18 cellular contexts compared by ENCODE assay signal in the genomic region with DNA sequence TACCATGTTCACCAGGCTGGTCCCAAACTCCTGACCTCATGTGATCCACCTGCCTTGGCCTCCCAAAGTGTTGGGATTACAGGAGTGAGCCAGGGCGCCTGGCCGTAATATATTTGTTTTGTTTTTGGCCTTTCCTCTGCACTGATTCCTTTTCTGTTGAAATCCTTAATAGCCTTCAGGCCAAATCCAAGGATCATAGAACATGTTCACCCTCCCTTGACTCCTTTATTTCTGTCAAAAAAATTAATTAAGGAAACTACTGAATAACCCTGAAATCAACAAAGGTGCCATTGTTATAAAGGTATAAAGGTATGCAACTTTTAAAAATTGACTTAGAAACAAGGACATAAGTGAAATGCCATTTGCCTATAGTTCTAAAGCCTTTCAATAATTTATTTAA. TPM values are rescaled to one million over a fixed set of nuclear protein-coding genes. Genes with fewer than 3 reads are reported as not detected.
DNase-seq lines count a peak whose midpoint lies in the region; ATAC-seq, FAIRE-seq and TF ChIP-seq lines count a peak whose summit lies in the region.
"Had no signal": no experiment of that assay in that cellular context is flagged by ENCODE, and none has a peak within 500 bp of the region (broad histone marks: within the 10 kb centered on the region; RNA-seq: fewer than 3 reads in every experiment).

No MANE protein-coding gene starts in this region.

- no peak overlapping the region for H3K4me3 Mint-ChIP-seq in Calu3 (ENCODE audit: low read depth, unreplicated experiment)
- peak overlapping the region; percentile 44 for H3K4me3 Mint-ChIP-seq in activated T-helper 17 cell treated with anti-CD3 and anti-CD28 coated beads, Interleukin-2, amount 50 U/mL, for 72 hours

- 97% methylated on average over 2 of the region's 2 CpGs for WGBS in SK-N-SH (ENCODE audit: low lambda C conversion rate)
- 94% methylated on average over 2 of the region's 2 CpGs for whole genome bisulfite sequencing in prostate gland

- H3K4me2 ChIP-seq in SK-N-SH (peak overlapping the region; percentile 64; the same call in 1 of the 2 replicates), keratinocyte (ENCODE audit: control insufficient read depth, extremely low read depth, insufficient read depth, low read depth, low read length) (no peak overlapping the region)
- H3K4me2 ChIP-seq: PC-9 had no signal

- TF ChIP-seq CTCF in SK-N-SH (IDR thresholded peaks at IDR 0.05) (no peak), Calu3 (IDR thresholded peaks at IDR 0.05; ENCODE audit: unreplicated experiment) (no peak), keratinocyte (optimal IDR thresholded peaks at IDR 0.05 in 1 of 3, IDR thresholded peaks at IDR 0.05 in 1 of 3, conservative IDR thresholded peaks at IDR 0.05 in 1 of 3; ENCODE audit: extremely low read depth in 1 of 3, insufficient read depth in 2 of 3, low read length in 3 of 3) (no peak), prostate gland (IDR thresholded peaks at IDR 0.05) (no peak)

- no peaks in the 10 kb centered on the region for H3K27me3 Mint-ChIP-seq in Calu3 (ENCODE audit: unreplicated experiment)
- peaks cover 7% of the 10 kb centered on the region for H3K27me3 Mint-ChIP-seq in activated T-helper 17 cell treated with anti-CD3 and anti-CD28 coated beads, Interleukin-2, amount 50 U/mL, for 72 hours

- H3K4me1 ChIP-seq in SK-N-SH (ENCODE audit: control insufficient read depth in 1 of 2, insufficient read depth in 2 of 2, low read depth in 1 of 2, low read length in 1 of 2) (peaks cover 20 to 21% of the 10 kb centered on the region in 2 experiments; a peak in 3 of 4 replicates), keratinocyte (ENCODE audit: control insufficient read depth, extremely low read depth, insufficient read depth, low read length) (peaks cover 49% of the 10 kb centered on the region), prostate gland (replicated peaks) (no peaks in the 10 kb centered on the region)

- no TSS peak for BruUV-seq in Calu3 (replicated peaks; lab: Mats Ljungman, UMichigan)

- H3K9me1 ChIP-seq in keratinocyte (ENCODE audit: control insufficient read depth, extremely low read depth, insufficient read depth, low read length): no peaks in the 10 kb centered on the region

- DNase-seq in SK-N-SH (no peak), Calu3 (no peak), keratinocyte (ENCODE audit: low read depth, low spot score) (no peak), prostate gland (ENCODE audit: low spot score) (no peak), posterior vena cava (ENCODE audit: low spot score) (no peak)
- DNase-seq: COR-L47, MV-4-11, NCI-H1694 treated with DMSO at 0.1 percent for 48 hours, NCI-H226, NCI-H524, PC-9 had no signal

- no peaks in the 10 kb centered on the region for H3K9me2 ChIP-seq in SK-N-SH

- dilution Hi-C loops in keratinocyte (cut with MboI; ENCODE audit: extremely low pct_ligation_motif_present, low sequenced_read_pairs): no loop called here

- intact Hi-C loops in Calu3 (cut with micrococcal nuclease; ENCODE audit: unreplicated experiment): no loop called here
- intact Hi-C loops in prostate gland (cut with DNase I): no loop called here
- intact Hi-C loops in posterior vena cava (cut with DNase I): no loop called here

- no peak for FAIRE-seq in keratinocyte (lab: Jason Lieb, UNC)
- FAIRE-seq: G401.6, H54 had no signal

- H2AFZ ChIP-seq in SK-N-SH (ENCODE audit: low read depth) (peak overlapping the region; percentile 79; the same call in 1 of the 2 replicates), keratinocyte (ENCODE audit: control insufficient read depth, low read length) (no peak overlapping the region)
- H2AFZ ChIP-seq: PC-9 had no signal

- ATAC-seq in SK-N-SH treated with all-trans-retinoic acid at 6 μM for 48 hours (no peak), HG02759 (IDR thresholded peaks at IDR 0.05; ENCODE audit: unreplicated experiment) (no peak)
- no peak for ATAC-seq in activated T-helper 17 cell treated with anti-CD3 and anti-CD28 coated beads, Interleukin-2, amount 50 U/mL, for 72 hours (replicated peaks)

- H3K27ac ChIP-seq in SK-N-SH (ENCODE audit: low read depth in 2 of 2, low read length in 1 of 2) (peak overlapping the region in 1 of 2 experiments; percentile 91; a peak in 2 of 4 replicates), keratinocyte (ENCODE audit: control insufficient read depth, insufficient read depth, low read length) (peak overlapping the region; percentile 86), prostate gland (no peak overlapping the region)
- H3K27ac ChIP-seq: 22Rv1, PC-9, RWPE1 had no signal

- TF ChIP-seq EP300 in SK-N-SH (IDR thresholded peaks at IDR 0.05; ENCODE audit: borderline replicate concordance in 1 of 2, low read depth in 1 of 2, low read length in 1 of 2): no peak

- no peaks in the 10 kb centered on the region for H3K36me3 Mint-ChIP-seq in Calu3 (ENCODE audit: insufficient read depth, unreplicated experiment)
- no peaks in the 10 kb centered on the region for H3K36me3 Mint-ChIP-seq in activated T-helper 17 cell treated with anti-CD3 and anti-CD28 coated beads, Interleukin-2, amount 50 U/mL, for 72 hours (ENCODE audit: low read depth)

- POLR2A ChIA-PET in SK-N-SH (lab: Yijun Ruan, JAX): no interaction called here

- H3K27me3 ChIP-seq in SK-N-SH (ENCODE audit: insufficient read depth) (no peaks in the 10 kb centered on the region), keratinocyte (ENCODE audit: control insufficient read depth, extremely low read depth, insufficient read depth, low read length) (no peaks in the 10 kb centered on the region), prostate gland (replicated peaks; ENCODE audit: insufficient read depth) (no peaks in the 10 kb centered on the region)

- TF ChIP-seq POLR2A in prostate gland (IDR thresholded peaks at IDR 0.05): no peak

- no peak overlapping the region for H3K4me3 ChIP-seq in SK-N-SH (ENCODE audit: low read depth in 2 of 2, low read length in 1 of 2)
- no peak overlapping the region for H3K4me3 ChIP-seq in keratinocyte (ENCODE audit: control insufficient read depth in 2 of 3, extremely low read depth in 1 of 3, insufficient read depth in 2 of 3, low read depth in 1 of 3, low read length in 3 of 3)
- H3K4me3 ChIP-seq in prostate gland: no peak overlapping the region
- H3K4me3 ChIP-seq: PC-9 had no signal

- peak overlapping the region; percentile 43 for H3K27ac Mint-ChIP-seq in Calu3 (ENCODE audit: unreplicated experiment)
- H3K27ac Mint-ChIP-seq in activated T-helper 17 cell treated with anti-CD3 and anti-CD28 coated beads, Interleukin-2, amount 50 U/mL, for 72 hours: peak overlapping the region; percentile 42

- no peaks in the 10 kb centered on the region for H3K36me3 ChIP-seq in SK-N-SH (replicated peaks in 1 of 2; ENCODE audit: control insufficient read depth in 1 of 2, insufficient read depth in 2 of 2, low read length in 1 of 2)
- no peaks in the 10 kb centered on the region for H3K36me3 ChIP-seq in keratinocyte (ENCODE audit: control insufficient read depth in 2 of 2, extremely low read depth in 1 of 2, insufficient read depth in 2 of 2, low read length in 2 of 2)
- no peaks in the 10 kb centered on the region for H3K36me3 ChIP-seq in prostate gland

- H3K9me3 Mint-ChIP-seq in Calu3 (ENCODE audit: low read depth, unreplicated experiment): no peaks in the 10 kb centered on the region
- H3K9me3 Mint-ChIP-seq in activated T-helper 17 cell treated with anti-CD3 and anti-CD28 coated beads, Interleukin-2, amount 50 U/mL, for 72 hours: no peaks in the 10 kb centered on the region

- H3K4me1 Mint-ChIP-seq in Calu3 (ENCODE audit: low read depth, unreplicated experiment): peaks cover 56% of the 10 kb centered on the region
- H3K4me1 Mint-ChIP-seq in activated T-helper 17 cell treated with anti-CD3 and anti-CD28 coated beads, Interleukin-2, amount 50 U/mL, for 72 hours: peaks cover 29% of the 10 kb centered on the region

- CTCF ChIA-PET in SK-N-SH (lab: Yijun Ruan, JAX) (interaction anchor here (3.1 kb wide), 1 partner anchor 28 kb away, joined by 16 read pairs; no protein-coding TSS in a partner anchor), Calu3 (lab: Charles Lee) (interaction anchor here (2.4 kb wide), 1 partner anchor 28 kb away, joined by 9 read pairs; no protein-coding TSS in a partner anchor)

- no peak overlapping the region for H3K9ac ChIP-seq in SK-N-SH
- H3K9ac ChIP-seq in keratinocyte (ENCODE audit: control insufficient read depth, extremely low read depth, insufficient read depth, low read length): no peak overlapping the region

- TF ChIP-seq RAD21 in SK-N-SH (IDR thresholded peaks at IDR 0.05; ENCODE audit: low read length): no peak

- H4K20me1 ChIP-seq in SK-N-SH (ENCODE audit: insufficient read depth) (no peaks in the 10 kb centered on the region), keratinocyte (ENCODE audit: control insufficient read depth, extremely low read depth, insufficient read depth, low read length) (no peaks in the 10 kb centered on the region)

- peaks cover 23% of the 10 kb centered on the region for H3F3A ChIP-seq in SK-N-SH (replicated peaks; ENCODE audit: insufficient read depth)

- H3K9me3 ChIP-seq in SK-N-SH: no peaks in the 10 kb centered on the region
- H3K9me3 ChIP-seq in keratinocyte (ENCODE audit: control insufficient read depth, low read depth, low read length): no peaks in the 10 kb centered on the region
- H3K9me3 ChIP-seq in prostate gland: no peaks in the 10 kb centered on the region

- H3K79me2 ChIP-seq in SK-N-SH (ENCODE audit: insufficient read depth) (no peaks in the 10 kb centered on the region), keratinocyte (ENCODE audit: control insufficient read depth, insufficient read depth, low read length) (no peaks in the 10 kb centered on the region)

RNA-seq across cellular contexts. Expression of a gene that starts 15.5 kb away (rescaled TPM):
- polyA plus RNA-seq in SK-N-SH (2012; rRNA removed) (29.0 and 37.4 TPM in 2 replicates), keratinocyte (40.5 to 64.6 TPM (median 44.2 TPM) in 3 replicates)
- 44.9 and 56.9 TPM in 2 replicates for polyA plus RNA-seq in SK-N-SH (2012; cell fraction: cytosol; rRNA removed)
- polyA plus RNA-seq in SK-N-SH (2012; cell fraction: nucleus; rRNA removed): 10.1 and 17.6 TPM in 2 replicates
- total RNA-seq in Calu3 (2022) (58.1 and 64.8 TPM in 2 replicates), prostate gland (10 to 100 TPM; 11.9 to 14.7 TPM), posterior vena cava (10 to 100 TPM; 22.1 to 23.7 TPM)
- 10 to 100 TPM; 21.6 to 27.9 TPM for total RNA-seq in activated T-helper 17 cell treated with anti-CD3 and anti-CD28 coated beads, Interleukin-2, amount 50 U/mL, for 72 hours
- 143 TPM for polyA plus RNA-seq in keratinocyte (2011; ENCODE audit: low read depth)
- polyA plus RNA-seq in keratinocyte (2011; cell fraction: cytosol; rRNA removed): 44.0 and 74.3 TPM in 2 replicates
- polyA plus RNA-seq in keratinocyte (2011; cell fraction: nucleus; rRNA removed): 30.9 and 38.6 TPM in 2 replicates
- polyA plus RNA-seq in keratinocyte (2012; ENCODE audit: low replicate concordance): 37.1 and 66.7 TPM in 2 replicates
- 30.9 to 60.7 TPM (median 30.9 TPM) in 3 replicates for polyA minus RNA-seq in keratinocyte
- 71.0 TPM for polyA minus RNA-seq in keratinocyte (2011; cell fraction: cytosol; rRNA and poly(A)+ RNA removed)
- polyA minus RNA-seq in keratinocyte (2011; cell fraction: nucleus; rRNA and poly(A)+ RNA removed): 30.6 and 42.5 TPM in 2 replicates

RNA-seq across cellular contexts. Expression of a gene that starts 41.7 kb away (rescaled TPM):
- 30.7 and 39.8 TPM in 2 replicates for polyA plus RNA-seq in SK-N-SH (2012; rRNA removed)
- polyA plus RNA-seq in SK-N-SH (2012; cell fraction: cytosol; rRNA removed): 42.8 and 60.8 TPM in 2 replicates
- polyA plus RNA-seq in SK-N-SH (2012; cell fraction: nucleus; rRNA removed): 21.6 and 31.7 TPM in 2 replicates
- total RNA-seq in Calu3 (2022): 37.0 and 39.2 TPM in 2 replicates
- total RNA-seq in activated T-helper 17 cell treated with anti-CD3 and anti-CD28 coated beads, Interleukin-2, amount 50 U/mL, for 72 hours: 10 to 100 TPM in 1 of 2 donors, 1 to 10 TPM in 1; 9.2 to 13.9 TPM
- polyA plus RNA-seq in keratinocyte: 21.7 to 43.7 TPM (median 23.0 TPM) in 3 replicates
- polyA plus RNA-seq in keratinocyte (2011; ENCODE audit: low read depth): 12.4 TPM
- polyA plus RNA-seq in keratinocyte (2011; cell fraction: cytosol; rRNA removed): 19.5 and 35.7 TPM in 2 replicates
- 19.2 and 24.1 TPM in 2 replicates for polyA plus RNA-seq in keratinocyte (2011; cell fraction: nucleus; rRNA removed)
- 12.8 and 20.3 TPM in 2 replicates for polyA plus RNA-seq in keratinocyte (2012; ENCODE audit: low replicate concordance)
- polyA minus RNA-seq in keratinocyte: 2.2 to 15.9 TPM (median 4.4 TPM) in 3 replicates
- 15.5 TPM for polyA minus RNA-seq in keratinocyte (2011; cell fraction: cytosol; rRNA and poly(A)+ RNA removed)
- polyA minus RNA-seq in keratinocyte (2011; cell fraction: nucleus; rRNA and poly(A)+ RNA removed): 9.0 and 15.5 TPM in 2 replicates
- total RNA-seq in prostate gland: 10 to 100 TPM in 1 of 2 donors, 1 to 10 TPM in 1; 9.8 to 28.3 TPM
- 10 to 100 TPM; 16.0 to 18.0 TPM for total RNA-seq in posterior vena cava
